In the genomic region with DNA sequence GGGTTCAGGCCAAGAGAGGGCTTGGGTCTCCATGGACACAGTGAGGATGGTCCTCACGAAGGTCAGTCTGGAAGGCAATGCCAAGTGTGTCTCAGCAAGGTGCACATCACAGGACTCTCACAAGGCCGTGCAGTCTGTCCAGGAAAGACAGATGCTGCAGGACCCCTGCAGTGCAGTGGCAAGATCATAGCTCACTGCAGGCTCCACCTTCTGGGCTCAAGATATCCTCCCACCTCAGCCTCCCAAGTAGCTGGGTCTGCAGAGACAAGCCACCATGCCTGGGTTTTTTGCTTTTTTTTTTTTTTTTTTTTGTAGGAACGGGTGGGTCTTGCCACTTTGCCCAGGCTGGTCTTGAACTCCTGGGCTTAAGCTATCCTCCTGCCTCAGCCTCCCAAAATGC, we compare ENCODE assay signal across 18 cellular contexts. TPM values are rescaled to one million over a fixed set of nuclear protein-coding genes. Genes with fewer than 3 reads are reported as not detected.
DNase-seq lines count a peak whose midpoint lies in the region; ATAC-seq and TF ChIP-seq lines count a peak whose summit lies in the region.
"Had no signal": no experiment of that assay in that cellular context is flagged by ENCODE, and none has a peak within 500 bp of the region (broad histone marks: within the 10 kb centered on the region; RNA-seq: fewer than 3 reads in every experiment).

No MANE protein-coding gene starts in this region.

- CTCF ChIA-PET in OCI-LY7 (lab: Charles Lee; ENCODE audit: unreplicated experiment), result no interaction called here

- ATAC-seq in HG03108 (IDR thresholded peaks at IDR 0.05; ENCODE audit: unreplicated experiment), result no peak
- no peak for ATAC-seq in activated T-cell treated with anti-CD3 and anti-CD28 coated beads, Interleukin-2, amount 50 U/mL, for 72 hours (replicated peaks in 1 of 2)
- ATAC-seq: activated CD8-positive, alpha-beta T cell treated with anti-CD3 and anti-CD28 coated beads for 36 hours had no signal

- no peak for TF ChIP-seq CTCF in OCI-LY7 (conservative IDR thresholded peaks at IDR 0.05; ENCODE audit: low read length)
- TF ChIP-seq CTCF in osteocyte (IDR thresholded peaks at IDR 0.05), result no peak

- intact Hi-C loops in OCI-LY7 (cut with micrococcal nuclease; ENCODE audit: unreplicated experiment), result no loop called here

- H2AFZ ChIP-seq in ACC112 (ENCODE audit: low read length, unreplicated experiment) (no peak overlapping the region), OCI-LY7 (ENCODE audit: low read length) (no peak overlapping the region)
- H2AFZ ChIP-seq: parathyroid adenoma had no signal

- H3K4me3 ChIP-seq in ACC112 (ENCODE audit: low read depth, low read length), result no peak overlapping the region
- no peak overlapping the region for H3K4me3 ChIP-seq in OCI-LY7 (ENCODE audit: low read depth, low read length, poor library complexity, severe bottlenecking)
- H3K4me3 ChIP-seq: colonic mucosa, lung had no signal

- no peaks in the 10 kb centered on the region for H4K20me1 ChIP-seq in OCI-LY7 (ENCODE audit: insufficient read depth, low read length)

- H3K4me1 ChIP-seq in ACC112 (ENCODE audit: control insufficient read depth, insufficient read depth, low read length, unreplicated experiment), result peaks cover 63% of the 10 kb centered on the region
- peaks cover 4% of the 10 kb centered on the region for H3K4me1 ChIP-seq in OCI-LY7 (ENCODE audit: insufficient read depth, low read length, poor library complexity, severe bottlenecking)

- H3K36me3 ChIP-seq in ACC112 (ENCODE audit: insufficient read depth, low read length), result peaks cover 32% of the 10 kb centered on the region; the same call in 1 of the 2 replicates
- peaks cover 89% of the 10 kb centered on the region for H3K36me3 ChIP-seq in OCI-LY7 (ENCODE audit: insufficient read depth, low read length)
- H3K36me3 ChIP-seq: colonic mucosa had no signal

- H3K4me3 Mint-ChIP-seq in osteocyte (ENCODE audit: unreplicated experiment), result no peak overlapping the region
- no peak overlapping the region for H3K4me3 Mint-ChIP-seq in activated T-cell treated with anti-CD3 and anti-CD28 coated beads, Interleukin-2, amount 50 U/mL, for 72 hours
- H3K4me3 Mint-ChIP-seq: activated CD8-positive, alpha-beta T cell treated with anti-CD3 and anti-CD28 coated beads for 36 hours had no signal

- H3K4me1 Mint-ChIP-seq in osteocyte (ENCODE audit: unreplicated experiment), result peaks cover 89% of the 10 kb centered on the region
- peaks cover 40% of the 10 kb centered on the region for H3K4me1 Mint-ChIP-seq in activated T-cell treated with anti-CD3 and anti-CD28 coated beads, Interleukin-2, amount 50 U/mL, for 72 hours (ENCODE audit: low read depth)

- TSS peak; percentile 19 for BruUV-seq in OCI-LY7 (replicated peaks; lab: Mats Ljungman, UMichigan)

- peak overlapping the region; percentile 40 for H3K27ac ChIP-seq in ACC112 (ENCODE audit: low read depth, low read length)
- no peak overlapping the region for H3K27ac ChIP-seq in OCI-LY7 (ENCODE audit: low read depth, low read length, poor library complexity, severe bottlenecking)
- peak overlapping the region; percentile 94 for H3K27ac ChIP-seq in epithelial cell of prostate

- POLR2A ChIA-PET in OCI-LY7 (lab: Charles Lee), result interaction anchor here (0.8 to 0.9 kb wide), 2 partner anchors 26 to 28 kb away, joined by 3 read pairs; partner anchors contain the start of gene ZMYND8

- H3K4me2 ChIP-seq in OCI-LY7 (ENCODE audit: low read length), result no peak overlapping the region

- H3K36me3 Mint-ChIP-seq in osteocyte (ENCODE audit: unreplicated experiment), result peaks cover 31% of the 10 kb centered on the region
- peaks cover 9 to 13% of the 10 kb centered on the region in 2 donors for H3K36me3 Mint-ChIP-seq in activated T-cell treated with anti-CD3 and anti-CD28 coated beads, Interleukin-2, amount 50 U/mL, for 72 hours (ENCODE audit: insufficient read depth in 2 of 2)

- DNase-seq in OCI-LY7 (ENCODE audit: low spot score) (no peak), epithelial cell of prostate (ENCODE audit: low read depth, low spot score) (no peak), osteocyte (ENCODE audit: extremely low spot score, unreplicated experiment) (no peak), NOMO-1 (lab: John Stamatoyannopoulos, UW; ENCODE audit: unreplicated experiment in 2 of 2) (no peak)
- no peak for DNase-seq in activated T-cell treated with anti-CD3 and anti-CD28 coated beads, Interleukin-2, amount 50 U/mL, for 72 hours
- no peak for DNase-seq in activated T-cell treated with anti-CD3 and anti-CD28 coated beads, Interleukin-2, amount 50 U/mL, for 48 hours
- DNase-seq: activated CD8-positive, alpha-beta T cell treated with anti-CD3 and anti-CD28 coated beads for 36 hours; activated naive CD4-positive, alpha-beta T cell treated with anti-CD3 and anti-CD28 coated beads, Interleukin-2, amount 50 U/mL, for 16 hours; colonic mucosa; DMS79; KBM-7; NCI-H1436; NCI-H524 treated with DMSO at 0.1 percent for 48 hours; Right ventricle myocardium superior had no signal

- peaks cover 62% of the 10 kb centered on the region for H3K79me2 ChIP-seq in ACC112 (ENCODE audit: control insufficient read depth, insufficient read depth, low read length, unreplicated experiment)
- H3K79me2 ChIP-seq in OCI-LY7 (ENCODE audit: insufficient read depth, low read depth, low read length), result peaks cover 95% of the 10 kb centered on the region

- H3K9me3 Mint-ChIP-seq in osteocyte (ENCODE audit: unreplicated experiment), result no peaks in the 10 kb centered on the region
- no peaks in the 10 kb centered on the region for H3K9me3 Mint-ChIP-seq in activated T-cell treated with anti-CD3 and anti-CD28 coated beads, Interleukin-2, amount 50 U/mL, for 72 hours
- H3K9me3 Mint-ChIP-seq: activated CD8-positive, alpha-beta T cell treated with anti-CD3 and anti-CD28 coated beads for 36 hours had no signal

- 0 out of 2 replicates have a peak, but pooled peaks cover 7% of the 10 kb centered on the region for H3K9me3 ChIP-seq in OCI-LY7 (ENCODE audit: low read length)
- H3K9me3 ChIP-seq: colonic mucosa had no signal

- no peaks in the 10 kb centered on the region for H3K27me3 ChIP-seq in ACC112 (ENCODE audit: insufficient read depth, low read length)
- H3K27me3 ChIP-seq: colonic mucosa had no signal

- no peaks in the 10 kb centered on the region for H3K27me3 Mint-ChIP-seq in osteocyte (ENCODE audit: unreplicated experiment)
- H3K27me3 Mint-ChIP-seq in activated T-cell treated with anti-CD3 and anti-CD28 coated beads, Interleukin-2, amount 50 U/mL, for 72 hours (ENCODE audit: low read depth), result no peaks in the 10 kb centered on the region
- H3K27me3 Mint-ChIP-seq: activated CD8-positive, alpha-beta T cell treated with anti-CD3 and anti-CD28 coated beads for 36 hours had no signal

- H3K27ac Mint-ChIP-seq in osteocyte (ENCODE audit: unreplicated experiment), result peak overlapping the region; percentile 98
- H3K27ac Mint-ChIP-seq in activated T-cell treated with anti-CD3 and anti-CD28 coated beads, Interleukin-2, amount 50 U/mL, for 72 hours, result no peak overlapping the region

- H3K9me2 ChIP-seq in OCI-LY7 (ENCODE audit: insufficient read depth, low read length), result no peaks in the 10 kb centered on the region

RNA-seq across cellular contexts. Expression of gene ZMYND8, which starts 26.4 kb away (rescaled TPM):
- 26.1 and 30.4 TPM in 2 replicates for total RNA-seq in OCI-LY7 (2014; rRNA removed; shearing (Covaris generic))
- total RNA-seq in OCI-LY7 (2022), result 69.1 and 77.0 TPM in 2 replicates
- total RNA-seq in osteocyte, result 96.5 and 111 TPM in 2 replicates
- total RNA-seq in activated T-cell treated with anti-CD3 and anti-CD28 coated beads, Interleukin-2, amount 50 U/mL, for 72 hours, result 10 to 100 TPM; 34.3 to 40.1 TPM
